1 cellular context compared by ENCODE assay signal in the genomic region with DNA sequence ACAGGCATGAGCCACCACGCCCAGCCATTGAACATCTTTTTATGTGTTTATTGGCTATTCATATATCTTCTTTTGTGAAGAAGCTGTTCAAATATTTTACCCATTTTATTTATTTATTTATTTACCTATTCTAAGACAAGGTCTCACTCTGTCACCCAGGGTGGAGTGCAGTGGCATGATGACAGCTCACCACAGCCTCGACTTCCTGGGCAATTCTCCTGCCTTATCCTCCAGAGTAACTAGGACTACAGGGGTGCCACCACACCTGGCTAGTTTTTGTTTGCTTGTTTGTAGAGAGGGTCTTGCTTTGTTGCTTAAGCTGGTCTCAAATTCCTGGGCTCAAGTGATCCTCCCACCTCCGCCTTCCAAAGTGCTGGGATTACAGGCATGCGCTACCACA.
TF ChIP-seq lines count a peak whose summit lies in the region.

No MANE protein-coding gene starts in this region.

TF ChIP-seq in GM12878, 131 proteins besides CTCF, POLR2A, EP300 and RAD21:
- no peak for TF ChIP-seq STAT3 (IDR thresholded peaks at IDR 0.05; ENCODE audit: low read depth, low read length)
